In the genomic region with DNA sequence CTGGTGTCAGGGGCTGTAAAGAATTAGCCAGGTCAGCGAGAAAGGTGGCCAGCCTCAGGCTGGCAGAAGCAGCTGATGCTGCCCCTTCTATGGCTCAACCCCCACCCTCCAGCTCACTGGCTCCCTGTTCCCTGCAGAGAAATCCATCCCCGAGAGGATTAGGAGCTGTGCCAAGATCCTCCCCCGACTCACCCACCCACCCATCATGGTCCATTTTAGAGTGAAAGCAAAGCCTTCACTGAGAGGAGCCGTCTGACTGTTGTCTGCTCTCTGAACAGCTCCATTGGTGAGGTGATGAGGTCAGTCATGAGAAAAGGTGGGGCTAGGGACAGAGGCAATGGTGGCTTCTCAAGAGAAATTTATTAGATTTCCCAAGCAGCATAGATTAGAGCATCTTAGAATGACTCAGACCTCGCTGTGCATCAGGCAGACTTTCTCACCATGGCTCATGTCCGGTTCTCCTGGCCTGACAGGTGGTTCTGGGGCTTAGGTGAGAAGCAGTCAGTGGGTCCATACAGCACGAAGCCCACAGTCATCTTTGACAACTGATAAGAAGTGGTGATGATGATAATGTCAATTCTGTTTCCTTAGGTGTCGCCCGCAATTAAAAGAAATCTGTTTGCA, we compare ENCODE assay signal across 1 cellular context.
TF ChIP-seq lines count a peak whose summit lies in the region.

No MANE protein-coding gene starts in this region.

TF ChIP-seq in SK-N-SH treated with all-trans-retinoic acid at 6 μM for 48 hours, 23 proteins besides CTCF, POLR2A, EP300 and RAD21 (continued from another document):
- TF ChIP-seq PATZ1 (CRISPR knock-in tag; IDR thresholded peaks at IDR 0.05; ENCODE audit: borderline replicate concordance) = no peak
- no peak for TF ChIP-seq OSR1 (CRISPR knock-in tag; IDR thresholded peaks at IDR 0.05)
- TF ChIP-seq ZFP30 (CRISPR knock-in tag; IDR thresholded peaks at IDR 0.05) = no peak
- TF ChIP-seq ZFP3 (CRISPR knock-in tag; IDR thresholded peaks at IDR 0.05) = no peak
- TF ChIP-seq TCF4 (CRISPR knock-in tag; IDR thresholded peaks at IDR 0.05; ENCODE audit: borderline replicate concordance) = no peak
- TF ChIP-seq ZC3H10 (CRISPR knock-in tag; IDR thresholded peaks at IDR 0.05) = no peak
- no peak for TF ChIP-seq BACH2 (CRISPR knock-in tag; IDR thresholded peaks at IDR 0.05; ENCODE audit: borderline replicate concordance)
- no peak for TF ChIP-seq ZNF565 (CRISPR knock-in tag; conservative IDR thresholded peaks at IDR 0.05; ENCODE audit: low read depth)
- no peak for TF ChIP-seq SNAI2 (CRISPR knock-in tag; IDR thresholded peaks at IDR 0.05)
